In genomic region chr2:188276255-188276654, GRCh38 we compare ENCODE assay signal across 2 cellular contexts.
A peak's percentile ranks its signal among the peaks of the same experiment; 100 is the strongest.
TF ChIP-seq lines count a peak whose summit lies in the region.

No MANE protein-coding gene starts in this region.

TF ChIP-seq in GM23338, 12 proteins besides CTCF, POLR2A, EP300 and RAD21:
- TF ChIP-seq CREB1 (CRISPR knock-in tag; IDR thresholded peaks at IDR 0.05; ENCODE audit: low read depth) (peak; percentile 33; the same call in 1 of the 2 replicates), POLR2AphosphoS5 (IDR thresholded peaks at IDR 0.05; ENCODE audit: low read depth) (no peak), EZH2 (IDR thresholded peaks at IDR 0.05; ENCODE audit: low read depth, unreplicated experiment) (no peak), ZNF331 (CRISPR knock-in tag; IDR thresholded peaks at IDR 0.05; ENCODE audit: low read depth) (no peak), ETS1 (IDR thresholded peaks at IDR 0.05) (peak; percentile 50; the same call in 1 of the 2 replicates), ZNF462 (CRISPR knock-in tag; IDR thresholded peaks at IDR 0.05) (no peak), NANOG (IDR thresholded peaks at IDR 0.05; ENCODE audit: borderline replicate concordance) (peak; percentile 90), EZH2phosphoT487 (IDR thresholded peaks at IDR 0.05; ENCODE audit: unreplicated experiment) (no peak), ZNF114 (CRISPR knock-in tag; IDR thresholded peaks at IDR 0.05) (no peak)

TF ChIP-seq in K562, 482 proteins besides CTCF, POLR2A, EP300 and RAD21:
- TF ChIP-seq MTA3 (IDR thresholded peaks at IDR 0.05; ENCODE audit: borderline replicate concordance) (no peak), ZBTB33 (CRISPR knock-in tag; IDR thresholded peaks at IDR 0.05) (peak; percentile 53; the same call in 1 of the 2 replicates)
